Comparison of ENCODE assay signal across 17 cellular contexts in the genomic region with DNA sequence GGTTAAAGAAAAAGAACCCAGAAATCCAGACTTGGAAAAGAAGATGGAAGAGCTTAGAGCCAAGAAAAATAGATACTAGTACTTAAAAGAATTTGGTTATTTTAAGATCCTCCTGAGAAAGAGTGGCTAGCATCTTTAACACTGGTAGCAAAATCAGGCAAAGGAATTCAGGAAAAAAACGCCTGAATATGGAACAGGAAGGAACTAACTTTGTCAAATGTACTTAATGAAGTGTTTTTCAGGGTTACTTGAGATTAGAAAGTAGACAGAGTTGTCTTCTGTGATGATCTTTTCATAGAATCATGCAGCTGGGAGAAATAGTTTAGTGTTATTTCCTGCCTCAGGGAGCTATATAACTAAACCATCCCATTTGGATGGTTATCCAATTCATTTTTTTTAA. TPM values are rescaled to one million over a fixed set of nuclear protein-coding genes. Genes with fewer than 3 reads are reported as not detected.
"Had no signal": no experiment of that assay in that cellular context is flagged by ENCODE, and none has a peak within 500 bp of the region (broad histone marks: within the 10 kb centered on the region; RNA-seq: fewer than 3 reads in every experiment).

No MANE protein-coding gene starts in this region.

- H3K4me1 ChIP-seq: breast epithelium, parathyroid adenoma had no signal

- H3K4me3 Mint-ChIP-seq: activated B cell treated with CpG ODN at 0.5 μM for 24 hours; activated CD4-positive, alpha-beta T cell treated with anti-CD3 and anti-CD28 coated beads, Interleukin-2, amount 10 ng/mL, durations not matched to agents 24 days and 14 days; activated CD8-positive, alpha-beta T cell treated with anti-CD3 and anti-CD28 coated beads for 36 hours; activated naive CD4-positive, alpha-beta T cell treated with anti-CD3 and anti-CD28 coated beads, Interleukin-2, amount 50 U/mL, for 24 hours; activated T-cell treated with anti-CD3 and anti-CD28 coated beads, Interleukin-2, amount 50 U/mL, for 4 hours; endodermal cell; naive thymus-derived CD8-positive, alpha-beta T cell; stimulated activated naive B cell treated with anti-CD40 and anti-IgM and Interleukin-4, amounts not matched to agents 10 μg/mL and 1 μg/mL and 100 μg/mL, for 72 hours; T-cell had no signal

- H3K9me3 Mint-ChIP-seq: activated B cell treated with CpG ODN at 0.5 μM for 24 hours; activated CD4-positive, alpha-beta T cell treated with anti-CD3 and anti-CD28 coated beads, Interleukin-2, amount 10 ng/mL, durations not matched to agents 24 days and 14 days; activated CD8-positive, alpha-beta T cell treated with anti-CD3 and anti-CD28 coated beads for 36 hours; activated naive CD4-positive, alpha-beta T cell treated with anti-CD3 and anti-CD28 coated beads, Interleukin-2, amount 50 U/mL, for 24 hours; activated T-cell treated with anti-CD3 and anti-CD28 coated beads, Interleukin-2, amount 50 U/mL, for 4 hours; endodermal cell; naive thymus-derived CD8-positive, alpha-beta T cell; stimulated activated naive B cell treated with anti-CD40 and anti-IgM and Interleukin-4, amounts not matched to agents 10 μg/mL and 1 μg/mL and 100 μg/mL, for 72 hours; T-cell had no signal

- H3K27ac Mint-ChIP-seq: activated B cell treated with CpG ODN at 0.5 μM for 24 hours; activated CD4-positive, alpha-beta T cell treated with anti-CD3 and anti-CD28 coated beads, Interleukin-2, amount 10 ng/mL, durations not matched to agents 24 days and 14 days; activated CD8-positive, alpha-beta T cell treated with anti-CD3 and anti-CD28 coated beads for 36 hours; activated naive CD4-positive, alpha-beta T cell treated with anti-CD3 and anti-CD28 coated beads, Interleukin-2, amount 50 U/mL, for 24 hours; endodermal cell; naive thymus-derived CD8-positive, alpha-beta T cell; stimulated activated naive B cell treated with anti-CD40 and anti-IgM and Interleukin-4, amounts not matched to agents 10 μg/mL and 1 μg/mL and 100 μg/mL, for 72 hours; T-cell had no signal

- H3K4me1 Mint-ChIP-seq: activated B cell treated with CpG ODN at 0.5 μM for 24 hours; activated CD4-positive, alpha-beta T cell treated with anti-CD3 and anti-CD28 coated beads, Interleukin-2, amount 10 ng/mL, durations not matched to agents 24 days and 14 days; activated naive CD4-positive, alpha-beta T cell treated with anti-CD3 and anti-CD28 coated beads, Interleukin-2, amount 50 U/mL, for 24 hours; naive thymus-derived CD8-positive, alpha-beta T cell; stimulated activated naive B cell treated with anti-CD40 and anti-IgM and Interleukin-4, amounts not matched to agents 10 μg/mL and 1 μg/mL and 100 μg/mL, for 72 hours; T-cell had no signal

- H3K27me3 ChIP-seq: ascending aorta, breast epithelium, spleen, upper lobe of right lung had no signal

- H3K9ac ChIP-seq: parathyroid adenoma had no signal

- H3K4me3 ChIP-seq: ascending aorta, breast epithelium, gastroesophageal sphincter, spleen, thoracic aorta, upper lobe of right lung had no signal

- DNase-seq: activated B cell treated with CpG ODN at 0.5 μM for 24 hours; activated CD4-positive, alpha-beta T cell treated with anti-CD3 and anti-CD28 coated beads, Interleukin-2, amount 10 ng/mL, durations not matched to agents 24 days and 14 days; activated CD8-positive, alpha-beta T cell treated with anti-CD3 and anti-CD28 coated beads for 36 hours; activated effector memory CD4-positive, alpha-beta T cell treated with Interleukin-2 at 50 U/mL for 16 hours; activated T-cell treated with anti-CD3 and anti-CD28 coated beads, Interleukin-2, amount 50 U/mL, for 4 hours; endodermal cell; naive thymus-derived CD8-positive, alpha-beta T cell; spleen; stimulated activated naive B cell treated with anti-CD40 and anti-IgM and Interleukin-4, amounts not matched to agents 10 μg/mL and 1 μg/mL and 100 μg/mL, for 72 hours; T-cell; upper lobe of right lung had no signal

- H3K79me2 ChIP-seq: parathyroid adenoma had no signal

- H3K9me3 ChIP-seq: ascending aorta, breast epithelium, gastroesophageal sphincter, spleen, thoracic aorta, upper lobe of right lung had no signal

- H3K36me3 ChIP-seq: ascending aorta, breast epithelium, gastroesophageal sphincter, spleen, thoracic aorta, upper lobe of right lung had no signal

- H3K36me3 Mint-ChIP-seq: activated naive CD4-positive, alpha-beta T cell treated with anti-CD3 and anti-CD28 coated beads, Interleukin-2, amount 50 U/mL, for 24 hours; naive thymus-derived CD8-positive, alpha-beta T cell; stimulated activated naive B cell treated with anti-CD40 and anti-IgM and Interleukin-4, amounts not matched to agents 10 μg/mL and 1 μg/mL and 100 μg/mL, for 72 hours; T-cell had no signal

- H3K27ac ChIP-seq: ascending aorta, breast epithelium, gastroesophageal sphincter, parathyroid adenoma, spleen, thoracic aorta, upper lobe of right lung had no signal

- ATAC-seq: activated CD8-positive, alpha-beta T cell treated with anti-CD3 and anti-CD28 coated beads for 36 hours; activated T-cell treated with anti-CD3 and anti-CD28 coated beads, Interleukin-2, amount 50 U/mL, for 4 hours; gastroesophageal sphincter; naive thymus-derived CD8-positive, alpha-beta T cell; stimulated activated naive B cell treated with anti-CD40 and anti-IgM and Interleukin-4, amounts not matched to agents 10 μg/mL and 1 μg/mL and 100 μg/mL, for 72 hours; T-cell; upper lobe of right lung had no signal

- H2AFZ ChIP-seq: parathyroid adenoma had no signal

RNA-seq across cellular contexts. Expression of gene SASH1, which starts 50.8 kb away (rescaled TPM):
- total RNA-seq: naive thymus-derived CD8-positive, alpha-beta T cell had no signal
- polyA plus RNA-seq: naive thymus-derived CD8-positive, alpha-beta T cell had no signal
